In the genomic region with DNA sequence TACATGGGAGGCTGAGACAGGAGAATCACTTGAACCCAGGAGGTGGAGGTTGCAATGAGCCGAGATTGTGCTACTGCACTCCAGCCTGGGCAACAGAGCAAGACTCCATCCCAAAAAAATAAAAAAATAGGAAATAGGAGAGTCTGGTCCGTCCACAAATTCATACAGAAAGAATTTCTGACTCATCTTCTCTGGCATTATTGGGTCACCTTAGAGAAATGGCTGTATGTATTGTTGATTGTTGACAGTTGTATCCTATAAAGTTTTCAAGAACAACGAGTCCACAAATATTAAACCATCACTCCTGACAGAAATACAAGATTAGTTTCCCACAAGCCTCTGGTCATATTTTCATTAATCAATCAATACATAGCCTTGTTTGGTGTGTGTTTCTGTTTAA, we compare ENCODE assay signal across 17 cellular contexts.
"Had no signal": no experiment of that assay in that cellular context is flagged by ENCODE, and none has a peak within 500 bp of the region (broad histone marks: within the 10 kb centered on the region; RNA-seq: fewer than 3 reads in every experiment).

No MANE protein-coding gene starts in this region.

- H3K4me2 ChIP-seq: neural progenitor cell had no signal

- H3K36me3 Mint-ChIP-seq: neural progenitor cell had no signal

- H3K9me3 Mint-ChIP-seq: activated CD4-positive, alpha-beta T cell treated with anti-CD3 and anti-CD28 coated beads, Interleukin-2, amount 10 ng/mL, durations not matched to agents 24 days and 14 days; endodermal cell had no signal

- DNase-seq: activated B cell treated with CpG ODN at 0.5 μM for 24 hours; activated CD4-positive, alpha-beta T cell treated with anti-CD3 and anti-CD28 coated beads, Interleukin-2, amount 10 ng/mL, durations not matched to agents 24 days and 14 days; activated CD8-positive, alpha-beta memory T cell treated with anti-CD3 and anti-CD28 coated beads for 24 hours; activated naive CD4-positive, alpha-beta T cell treated with anti-CD3 and anti-CD28 coated beads for 36 hours; adrenal gland; body of pancreas; cerebellar nuclear complex; dermis blood vessel endothelial cell; endodermal cell; midbrain; pancreas; stimulated activated CD4-positive, alpha-beta T cell treated with anti-CD3 and anti-CD28 coated beads, Interleukin-4, amount 100 ng/mL, for 1 hour; stimulated activated CD8-positive, alpha-beta memory T cell treated with anti-CD3 and anti-CD28 coated beads, Interleukin-4, amount 100 ng/mL, for 48 hours; stimulated activated naive CD8-positive, alpha-beta T cell treated with anti-CD3 and anti-CD28 coated beads, Interleukin-15, Interleukin-2, amounts not matched to agents 100 U/mL and 50 U/mL, for 24 hours; upper lobe of left lung had no signal

- H3K4me1 Mint-ChIP-seq: activated B cell treated with CpG ODN at 0.5 μM for 24 hours; activated CD4-positive, alpha-beta T cell treated with anti-CD3 and anti-CD28 coated beads, Interleukin-2, amount 10 ng/mL, durations not matched to agents 24 days and 14 days; endodermal cell had no signal

- H3K4me1 ChIP-seq: body of pancreas, neural progenitor cell, pancreas had no signal

- H3K4me3 ChIP-seq: adrenal gland, body of pancreas, neural progenitor cell, pancreas, upper lobe of left lung had no signal

- H3K9ac ChIP-seq: neural progenitor cell had no signal

- H2AFZ ChIP-seq: neural progenitor cell had no signal

- H3K4me3 Mint-ChIP-seq: activated B cell treated with CpG ODN at 0.5 μM for 24 hours; activated CD4-positive, alpha-beta T cell treated with anti-CD3 and anti-CD28 coated beads, Interleukin-2, amount 10 ng/mL, durations not matched to agents 24 days and 14 days; activated naive CD4-positive, alpha-beta T cell treated with anti-CD3 and anti-CD28 coated beads for 36 hours; endodermal cell; neural progenitor cell had no signal

- H3K27ac Mint-ChIP-seq: activated B cell treated with CpG ODN at 0.5 μM for 24 hours; activated CD4-positive, alpha-beta T cell treated with anti-CD3 and anti-CD28 coated beads, Interleukin-2, amount 10 ng/mL, durations not matched to agents 24 days and 14 days; activated naive CD4-positive, alpha-beta T cell treated with anti-CD3 and anti-CD28 coated beads for 36 hours; endodermal cell; neural progenitor cell had no signal

- H3K27me3 ChIP-seq: adrenal gland, body of pancreas, neural progenitor cell, pancreas, upper lobe of left lung had no signal

- H3K9me3 ChIP-seq: adrenal gland, body of pancreas, pancreas, upper lobe of left lung had no signal

- ATAC-seq: body of pancreas; esophagus mucosa; pancreas; stimulated activated naive CD8-positive, alpha-beta T cell treated with anti-CD3 and anti-CD28 coated beads, Interleukin-15, Interleukin-2, amounts not matched to agents 100 U/mL and 50 U/mL, for 24 hours had no signal

- H3K36me3 ChIP-seq: adrenal gland, neural progenitor cell, pancreas, upper lobe of left lung had no signal

- H3K27ac ChIP-seq: adrenal gland, body of pancreas, neural progenitor cell, pancreas, upper lobe of left lung had no signal
